In the genomic region with DNA sequence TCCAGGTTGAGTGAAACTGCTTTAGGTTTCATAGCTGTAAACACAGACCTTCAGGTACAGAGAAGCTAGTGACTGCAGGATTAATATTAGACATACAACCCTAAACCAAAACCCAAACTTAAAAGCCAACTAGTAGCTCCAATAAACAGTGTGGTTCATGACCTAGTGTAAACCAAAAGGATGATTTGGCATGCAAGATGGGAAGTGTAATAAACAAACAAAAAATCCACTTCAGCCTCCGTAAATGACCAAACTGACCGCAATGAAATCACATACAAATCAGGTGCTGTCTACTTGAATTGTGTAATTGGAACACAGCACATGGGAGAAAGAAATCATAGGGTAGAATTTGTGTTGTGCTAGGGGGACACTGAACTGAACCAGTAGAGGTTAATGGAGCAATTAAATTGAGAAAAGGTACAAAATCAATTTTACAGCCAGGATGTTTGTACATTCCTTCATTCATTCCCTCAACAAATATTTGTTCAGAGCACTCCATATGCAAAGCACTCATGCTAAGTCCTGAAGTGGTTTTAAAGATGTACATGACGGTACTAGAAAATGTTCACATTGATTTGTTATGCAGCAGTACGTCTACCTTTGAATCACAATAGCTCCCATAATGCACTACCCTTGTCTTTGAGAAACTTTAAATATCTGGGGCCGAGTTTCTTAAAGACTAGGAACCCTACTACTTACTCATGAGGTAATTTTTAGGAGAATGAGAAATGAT, we compare ENCODE assay signal across 14 cellular contexts. TPM values are rescaled to one million over a fixed set of nuclear protein-coding genes. Genes with fewer than 3 reads are reported as not detected.
DNase-seq lines count a peak whose midpoint lies in the region; ATAC-seq and TF ChIP-seq lines count a peak whose summit lies in the region.
"Had no signal": no experiment of that assay in that cellular context is flagged by ENCODE, and none has a peak within 500 bp of the region (broad histone marks: within the 10 kb centered on the region; RNA-seq: fewer than 3 reads in every experiment).

No MANE protein-coding gene starts in this region.

- TF ChIP-seq CTCF in left lung (IDR thresholded peaks at IDR 0.05), result no peak

- no peak overlapping the region for H3K27ac ChIP-seq in left lung
- no peak overlapping the region for H3K27ac ChIP-seq in CD4-positive, alpha-beta memory T cell (ENCODE audit: low read depth, low read length)
- H3K27ac ChIP-seq: A549, C4-2B, GM23248 had no signal

- no peaks in the 10 kb centered on the region for H3K36me3 ChIP-seq in left lung
- H3K36me3 ChIP-seq in CD4-positive, alpha-beta memory T cell (ENCODE audit: insufficient read depth, low read length), result no peaks in the 10 kb centered on the region

- H3K9me3 Mint-ChIP-seq in CD4-positive, alpha-beta memory T cell, result peaks cover 0 to 4% (median 0%) of the 10 kb centered on the region in 8 donors

- CTCF ChIA-PET in CD4-positive, alpha-beta memory T cell (lab: Charles Lee; ENCODE audit: partially characterized antibody), result no interaction called here

- no peak overlapping the region for H3K4me3 Mint-ChIP-seq in CD4-positive, alpha-beta memory T cell

- H3K4me3 ChIP-seq in left lung, result no peak overlapping the region
- H3K4me3 ChIP-seq in CD4-positive, alpha-beta memory T cell (ENCODE audit: low read length in 2 of 2), result no peak overlapping the region
- H3K4me3 ChIP-seq: A549, GM23248 had no signal

- POLR2A ChIA-PET in CD4-positive, alpha-beta memory T cell (lab: Charles Lee; ENCODE audit: partially characterized antibody), result no interaction called here

- intact Hi-C loops in left lung (cut with DNase I), result no loop called here
- intact Hi-C loops in CD4-positive, alpha-beta memory T cell (cut with micrococcal nuclease), result no loop called here

- H3K4me1 ChIP-seq in left lung, result no peaks in the 10 kb centered on the region
- no peaks in the 10 kb centered on the region for H3K4me1 ChIP-seq in CD4-positive, alpha-beta memory T cell (ENCODE audit: insufficient read depth, low read length)
- H3K4me1 ChIP-seq: A549, Caco-2 had no signal

- H3K27me3 ChIP-seq in left lung, result no peaks in the 10 kb centered on the region
- H3K27me3 ChIP-seq in CD4-positive, alpha-beta memory T cell (ENCODE audit: insufficient read depth, low read length), result no peaks in the 10 kb centered on the region

- peak; percentile 73 for ATAC-seq in left lung
- ATAC-seq in HG02884 (IDR thresholded peaks at IDR 0.05; ENCODE audit: unreplicated experiment), result no peak
- ATAC-seq: A549 had no signal

- peak; percentile 56 for DNase-seq in NCI-H510A treated with DMSO at 0.1 percent for 48 hours (lab: John Stamatoyannopoulos, UW)
- DNase-seq in NCI-H510A (lab: John Stamatoyannopoulos, UW), result no peak
- peak; percentile 92 for DNase-seq in NCI-H2029 (lab: John Stamatoyannopoulos, UW)
- peak; percentile 27 for DNase-seq in NCI-H748 treated with DMSO at 0.1 percent for 48 hours (lab: John Stamatoyannopoulos, UW)
- no peak for DNase-seq in left lung
- DNase-seq in CD4-positive, alpha-beta memory T cell, result no peak
- no peak for DNase-seq in LoVo (ENCODE audit: low spot score)
- DNase-seq: Caco-2, GM23248, NCI-H446, SW 1271 had no signal

- H3K36me3 Mint-ChIP-seq in CD4-positive, alpha-beta memory T cell, result no peaks in the 10 kb centered on the region

- peaks cover 5 to 20% of the 10 kb centered on the region in 2 donors for H3K27me3 Mint-ChIP-seq in CD4-positive, alpha-beta memory T cell

- H3K27ac Mint-ChIP-seq in CD4-positive, alpha-beta memory T cell, result no peak overlapping the region

- H3K4me1 Mint-ChIP-seq in CD4-positive, alpha-beta memory T cell, result no peaks in the 10 kb centered on the region

- H3K9me3 ChIP-seq in left lung, result peaks cover 0 to under 1% of the 10 kb centered on the region in 2 donors
- H3K9me3 ChIP-seq in CD4-positive, alpha-beta memory T cell (ENCODE audit: control insufficient read depth in 1 of 2, low read length in 2 of 2), result no peaks in the 10 kb centered on the region
- H3K9me3 ChIP-seq: A549 had no signal

RNA-seq across cellular contexts. Expression of gene CHST2, which starts 21.4 kb away (rescaled TPM):
- total RNA-seq in left lung, result 1 to 10 TPM; 6.1 to 7.7 TPM
- total RNA-seq in CD4-positive, alpha-beta memory T cell, result 1 to 10 TPM; 1.1 TPM
- 1 to 10 TPM in 1 of 2 donors, under 1 TPM in 1; 0.71 to 2.9 TPM for polyA plus RNA-seq in CD4-positive, alpha-beta memory T cell
- total RNA-seq: Caco-2 had no signal

Comparison
In these comparisons a context has a peak if more than half of its experiments do, and no peak if none do; other contexts are left out.
1. DNase-seq: peak in NCI-H510A treated with DMSO at 0.1 percent for 48 hours (single experiment), NCI-H2029 (single experiment) and NCI-H748 treated with DMSO at 0.1 percent for 48 hours (single experiment); none in NCI-H510A (single experiment), left lung (0 of 2), CD4-positive, alpha-beta memory T cell (0 of 5) and LoVo (single experiment).